ENCODE assay signal across 8 cellular contexts in genomic region chr16:88455610-88456355, GRCh38. TPM values are rescaled to one million over a fixed set of nuclear protein-coding genes. Genes with fewer than 3 reads are reported as not detected.
DNase-seq lines count a peak whose midpoint lies in the region; ATAC-seq and TF ChIP-seq lines count a peak whose summit lies in the region.

No MANE protein-coding gene starts in this region.

- 1% methylated on average over 58 to 68 of the region's 68 CpGs for WGBS in aorta, 2 donors

- H3K4me2 ChIP-seq in fibroblast of lung (ENCODE audit: extremely low read depth, insufficient read depth, low read length) = peak overlapping the region; percentile 39

- peak overlapping the region; percentile 55 for H3K4me3 ChIP-seq in AG04449 (ENCODE audit: low read depth, low read length)
- peak overlapping the region; percentile 40 to 66 (median 52) for H3K4me3 ChIP-seq in fibroblast of lung (replicated peaks in 1 of 4; ENCODE audit: control extremely low read depth in 1 of 4, insufficient read depth in 1 of 4, low read depth in 3 of 4, low read length in 4 of 4)
- H3K4me3 ChIP-seq in rectal smooth muscle tissue (ENCODE audit: low read length) = peak overlapping the region; percentile 5
- H3K4me3 ChIP-seq in aorta (ENCODE audit: low read length in 2 of 2) = peak overlapping the region; percentile 52

- H3K4me1 ChIP-seq in fibroblast of lung (ENCODE audit: control insufficient read depth, extremely low read depth, insufficient read depth, low read length) (peaks cover 10% of the 10 kb centered on the region), rectal smooth muscle tissue (ENCODE audit: control insufficient read depth, insufficient read depth, low read length) (peaks cover 2% of the 10 kb centered on the region), aorta (ENCODE audit: control insufficient read depth in 1 of 2, insufficient read depth in 2 of 2, low read length in 2 of 2) (no peaks in the 10 kb centered on the region)

- no peaks in the 10 kb centered on the region for H3K79me2 ChIP-seq in fibroblast of lung (ENCODE audit: control insufficient read depth, insufficient read depth, low read length)

- H3K27me3 ChIP-seq in fibroblast of lung (ENCODE audit: control insufficient read depth, insufficient read depth, low read length) = peaks cover 4% of the 10 kb centered on the region
- peaks cover 11% of the 10 kb centered on the region for H3K27me3 ChIP-seq in rectal smooth muscle tissue (ENCODE audit: control insufficient read depth, insufficient read depth, low read length)
- H3K27me3 ChIP-seq in aorta (ENCODE audit: control insufficient read depth in 1 of 2, insufficient read depth in 2 of 2, low read length in 1 of 2) = no peaks in the 10 kb centered on the region

- DNase-seq in AG04449 (ENCODE audit: low read depth, low spot score) (no peak), NCI-H146 treated with DMSO at 0.1 percent for 48 hours (lab: John Stamatoyannopoulos, UW; ENCODE audit: unreplicated experiment) (peak; percentile 54), activated T-cell treated with anti-CD3 and anti-CD28 coated beads for 4 hours (peak; percentile 60), fibroblast of lung (ENCODE audit: low read depth in 2 of 2) (peak; percentile 33 to 47), aorta (no peak), NCI-H510A (lab: John Stamatoyannopoulos, UW) (no peak)

- H3K9ac ChIP-seq in fibroblast of lung (ENCODE audit: insufficient read depth, low read length) (peak overlapping the region; percentile 55), rectal smooth muscle tissue (ENCODE audit: low read length) (no peak overlapping the region)

- no peak overlapping the region for H2AFZ ChIP-seq in fibroblast of lung (ENCODE audit: low read length)

- peak; percentile 25 for ATAC-seq in GM18907 (IDR thresholded peaks at IDR 0.05; ENCODE audit: unreplicated experiment)
- ATAC-seq in aorta (ENCODE audit: low FRiP score) = no peak

- intact Hi-C loops in aorta (cut with DNase I) = loop anchor here in 1 of 2 donors (10.0 kb wide), 1 partner anchor 329 kb away; the partner anchor contains the start of gene PIEZO1

- TF ChIP-seq CTCF in AG04449 (IDR thresholded peaks at IDR 0.05; ENCODE audit: insufficient read depth, low read length, missing control alignments) (no peak), fibroblast of lung (conservative IDR thresholded peaks at IDR 0.05 in 1 of 2, IDR thresholded peaks at IDR 0.05 in 1 of 2; ENCODE audit: low read depth in 1 of 2, low read length in 2 of 2) (no peak)

- no peaks in the 10 kb centered on the region for H4K20me1 ChIP-seq in fibroblast of lung (ENCODE audit: control insufficient read depth, extremely low read depth, insufficient read depth, low read length)

- CTCF ChIA-PET in AG04449 (lab: Yijun Ruan, JAX) = interaction anchor here (1.3 kb wide), 1 partner anchor 11 kb away, joined by 3 read pairs; no protein-coding TSS in a partner anchor

- no peaks in the 10 kb centered on the region for H3K9me3 ChIP-seq in fibroblast of lung (ENCODE audit: control insufficient read depth, insufficient read depth, low read depth, low read length)
- no peaks in the 10 kb centered on the region for H3K9me3 ChIP-seq in aorta (ENCODE audit: control insufficient read depth, low read length)

- POLR2A ChIA-PET in AG04449 (lab: Yijun Ruan, JAX) = no interaction called here

- H3K36me3 ChIP-seq in fibroblast of lung (ENCODE audit: control insufficient read depth, insufficient read depth, low read length) = no peaks in the 10 kb centered on the region
- H3K36me3 ChIP-seq in rectal smooth muscle tissue (ENCODE audit: control insufficient read depth, insufficient read depth, low read length) = no peaks in the 10 kb centered on the region
- no peaks in the 10 kb centered on the region for H3K36me3 ChIP-seq in aorta (ENCODE audit: control insufficient read depth in 1 of 2, insufficient read depth in 2 of 2, low read length in 1 of 2)

- peak overlapping the region; percentile 48 for H3K27ac ChIP-seq in fibroblast of lung (ENCODE audit: insufficient read depth, low read length)
- H3K27ac ChIP-seq in rectal smooth muscle tissue (ENCODE audit: low read depth, low read length) = no peak overlapping the region
- no peak overlapping the region for H3K27ac ChIP-seq in aorta (ENCODE audit: low read depth in 1 of 2, low read length in 2 of 2)

RNA-seq across cellular contexts. Expression of gene ZFPM1, which starts 2.7 kb away (rescaled TPM):
- total RNA-seq in fibroblast of lung (1.7 and 2.1 TPM in 2 replicates), aorta (1 to 10 TPM; 4.1 to 8.8 TPM)
- polyA plus RNA-seq in fibroblast of lung (0.27 and 0.36 TPM in 2 replicates), aorta (1 to 10 TPM in 1 of 2 donors, under 1 TPM in 1; 0.88 to 2.0 TPM)
- 1.7 and 2.5 TPM in 2 replicates for polyA plus RNA-seq in fibroblast of lung (2012)
- polyA minus RNA-seq in fibroblast of lung (ENCODE audit: low replicate concordance) = 0.86 and 1.0 TPM in 2 replicates

Comparison
In these comparisons a context has a peak if more than half of its experiments do, and no peak if none do; other contexts are left out.
1. DNase-seq: peak in NCI-H146 treated with DMSO at 0.1 percent for 48 hours (single experiment), activated T-cell treated with anti-CD3 and anti-CD28 coated beads for 4 hours (single experiment) and fibroblast of lung (2 of 2); none in AG04449 (single experiment), aorta (0 of 2) and NCI-H510A (single experiment).
2. H3K4me3 ChIP-seq: peak in every context shown above with its lines; median percentile 55 in AG04449; 52 in fibroblast of lung; 52 in aorta; 5 in rectal smooth muscle tissue.